Comparison of ENCODE assay signal across 13 cellular contexts in genomic region chr2:241564596-241565411, GRCh38. TPM values are rescaled to one million over a fixed set of nuclear protein-coding genes. Genes with fewer than 3 reads are reported as not detected.
DNase-seq lines count a peak whose midpoint lies in the region; ATAC-seq and TF ChIP-seq lines count a peak whose summit lies in the region.
"Had no signal": no experiment of that assay in that cellular context is flagged by ENCODE, and none has a peak within 500 bp of the region (broad histone marks: within the 10 kb centered on the region; RNA-seq: fewer than 3 reads in every experiment).

No MANE protein-coding gene starts in this region.

- H3K27ac ChIP-seq in RWPE1 (peak overlapping the region; percentile 57), lower lobe of right lung (no peak overlapping the region)

- no peak for ATAC-seq in lower lobe of right lung
- ATAC-seq in stimulated activated memory B cell treated with anti-CD40 and anti-IgM and Interleukin-4, amounts not matched to agents 10 μg/mL and 1 μg/mL and 100 μg/mL, for 72 hours: peak; percentile 32
- ATAC-seq in HG03097 (IDR thresholded peaks at IDR 0.05; ENCODE audit: low FRiP score, unreplicated experiment): no peak
- ATAC-seq: T-helper 17 cell had no signal

- H3K9me3 Mint-ChIP-seq in stimulated activated memory B cell treated with anti-CD40 and anti-IgM and Interleukin-4, amounts not matched to agents 10 μg/mL and 1 μg/mL and 100 μg/mL, for 72 hours: no peaks in the 10 kb centered on the region
- H3K9me3 Mint-ChIP-seq: activated T-cell treated with anti-CD3 and anti-CD28 coated beads, Interleukin-2, amount 50 U/mL, for 24 hours had no signal

- H3K27ac Mint-ChIP-seq in stimulated activated memory B cell treated with anti-CD40 and anti-IgM and Interleukin-4, amounts not matched to agents 10 μg/mL and 1 μg/mL and 100 μg/mL, for 72 hours: no peak overlapping the region
- H3K27ac Mint-ChIP-seq: activated T-cell treated with anti-CD3 and anti-CD28 coated beads, Interleukin-2, amount 50 U/mL, for 24 hours; T-helper 17 cell had no signal

- peaks cover 11% of the 10 kb centered on the region for H3K4me1 Mint-ChIP-seq in stimulated activated memory B cell treated with anti-CD40 and anti-IgM and Interleukin-4, amounts not matched to agents 10 μg/mL and 1 μg/mL and 100 μg/mL, for 72 hours
- H3K4me1 Mint-ChIP-seq: T-helper 17 cell had no signal

- H3K27me3 ChIP-seq in lower lobe of right lung (ENCODE audit: low read depth): no peaks in the 10 kb centered on the region

- peaks cover 38% of the 10 kb centered on the region for H3K27me3 Mint-ChIP-seq in stimulated activated memory B cell treated with anti-CD40 and anti-IgM and Interleukin-4, amounts not matched to agents 10 μg/mL and 1 μg/mL and 100 μg/mL, for 72 hours

- no peaks in the 10 kb centered on the region for H3K9me3 ChIP-seq in lower lobe of right lung

- no peak overlapping the region for H3K4me3 Mint-ChIP-seq in stimulated activated memory B cell treated with anti-CD40 and anti-IgM and Interleukin-4, amounts not matched to agents 10 μg/mL and 1 μg/mL and 100 μg/mL, for 72 hours
- H3K4me3 Mint-ChIP-seq: activated T-cell treated with anti-CD3 and anti-CD28 coated beads, Interleukin-2, amount 50 U/mL, for 24 hours; T-helper 17 cell had no signal

- TF ChIP-seq CTCF in RWPE1 (conservative IDR thresholded peaks at IDR 0.05; ENCODE audit: low read depth): no peak
- TF ChIP-seq CTCF in lower lobe of right lung (IDR thresholded peaks at IDR 0.05): no peak

- POLR2A ChIA-PET in RWPE1 (lab: Yijun Ruan, JAX; ENCODE audit: low non-redundant PET): no interaction called here

- DNase-seq in CMK (ENCODE audit: low read depth): peak; percentile 41
- no peak for DNase-seq in RWPE1 (ENCODE audit: low spot score)
- peak; percentile 38 for DNase-seq in lower lobe of right lung
- no peak for DNase-seq in NCI-H187 (lab: John Stamatoyannopoulos, UW)
- no peak for DNase-seq in NCI-H1436 treated with DMSO at 0.1 percent for 48 hours (lab: John Stamatoyannopoulos, UW)
- no peak for DNase-seq in GOT3 (lab: John Stamatoyannopoulos, UW)
- DNase-seq: activated T-cell treated with anti-CD3 and anti-CD28 coated beads, Interleukin-2, amount 50 U/mL, for 24 hours; foreskin fibroblast; nucleus accumbens; T-helper 17 cell had no signal

- H3K4me3 ChIP-seq in lower lobe of right lung: no peak overlapping the region
- H3K4me3 ChIP-seq: skin epidermis had no signal

- intact Hi-C loops in lower lobe of right lung (cut with DNase I): no loop called here

- peaks cover 27% of the 10 kb centered on the region for H3K4me1 ChIP-seq in lower lobe of right lung

- CTCF ChIA-PET in RWPE1 (lab: Yijun Ruan, JAX): interaction anchor here (0.7 kb wide), 1 partner anchor 16 kb away, joined by 5 read pairs; no protein-coding TSS in a partner anchor

- peaks cover 12% of the 10 kb centered on the region for H3K36me3 ChIP-seq in lower lobe of right lung

- peaks cover 6% of the 10 kb centered on the region for H3K36me3 Mint-ChIP-seq in stimulated activated memory B cell treated with anti-CD40 and anti-IgM and Interleukin-4, amounts not matched to agents 10 μg/mL and 1 μg/mL and 100 μg/mL, for 72 hours

RNA-seq across cellular contexts. Expression of gene BOK, which starts 6.3 kb away (rescaled TPM):
- total RNA-seq in lower lobe of right lung: 44.2 TPM
- total RNA-seq: T-helper 17 cell had no signal

RNA-seq across cellular contexts. Expression of gene STK25, which starts 56.4 kb away (rescaled TPM):
- total RNA-seq in lower lobe of right lung: 125 TPM

Comparison
In these comparisons a context has a peak if more than half of its experiments do, and no peak if none do; other contexts are left out.
1. DNase-seq: peak in CMK (single experiment) and lower lobe of right lung (single experiment); none in RWPE1 (single experiment), NCI-H187 (0 of 2), NCI-H1436 treated with DMSO at 0.1 percent for 48 hours (single experiment) and GOT3 (single experiment).